15 cellular contexts compared by ENCODE assay signal in genomic region chr15:59327942-59328341, GRCh38. TPM values are rescaled to one million over a fixed set of nuclear protein-coding genes. Genes with fewer than 3 reads are reported as not detected.
A peak's percentile ranks its signal among the peaks of the same experiment; 100 is the strongest.
DNase-seq lines count a peak whose midpoint lies in the region; ATAC-seq, FAIRE-seq and TF ChIP-seq lines count a peak whose summit lies in the region.
"Had no signal": no experiment of that assay in that cellular context is flagged by ENCODE, and none has a peak within 500 bp of the region (broad histone marks: within the 10 kb centered on the region; RNA-seq: fewer than 3 reads in every experiment).

No MANE protein-coding gene starts in this region.

- DNase-seq in Caco-2 (no peak), GM19239 (ENCODE audit: insufficient read length, low spot score) (no peak), hepatic stellate cell (ENCODE audit: low spot score) (no peak), SJCRH30 (no peak), LoVo (ENCODE audit: low spot score) (no peak), NCI-H1694 (lab: John Stamatoyannopoulos, UW) (no peak)
- no peak for DNase-seq in effector memory CD8-positive, alpha-beta T cell
- DNase-seq: NCI-H2107; nucleus accumbens; stimulated activated CD4-positive, alpha-beta T cell treated with anti-CD3 and anti-CD28 coated beads, Interleukin-1b, Interleukin-23, amount 100 ng/mL, for 48 hours had no signal

- H3K4me1 ChIP-seq in Caco-2 (peaks cover 36% of the 10 kb centered on the region), SJCRH30 (no peaks in the 10 kb centered on the region)

- H3K27me3 ChIP-seq in Caco-2 (replicated peaks; ENCODE audit: control insufficient read depth, insufficient read depth, low read length) (no peaks in the 10 kb centered on the region), SJCRH30 (no peaks in the 10 kb centered on the region)
- H3K27me3 ChIP-seq: BLaER1, SJSA1 had no signal

- ATAC-seq in HG03196 (IDR thresholded peaks at IDR 0.05; ENCODE audit: unreplicated experiment): peak; percentile 71
- ATAC-seq in effector memory CD8-positive, alpha-beta T cell (replicated peaks): peak; percentile 72

- H3K9me3 ChIP-seq in Caco-2: no peaks in the 10 kb centered on the region
- no peaks in the 10 kb centered on the region for H3K9me3 ChIP-seq in SJCRH30 (replicated peaks)
- H3K9me3 ChIP-seq: BLaER1, SJSA1 had no signal

- peak overlapping the region; percentile 20 for H3K27ac Mint-ChIP-seq in Caco-2 (ENCODE audit: unreplicated experiment)
- H3K27ac Mint-ChIP-seq in effector memory CD8-positive, alpha-beta T cell: no peak overlapping the region

- H3K27me3 Mint-ChIP-seq in Caco-2 (ENCODE audit: insufficient read depth, unreplicated experiment): no peaks in the 10 kb centered on the region
- H3K27me3 Mint-ChIP-seq in effector memory CD8-positive, alpha-beta T cell: peaks cover 9 to 34% of the 10 kb centered on the region in 2 donors

- BruUV-seq in Caco-2 (replicated peaks; lab: Mats Ljungman, UMichigan): no TSS peak

- peak; percentile 67 for FAIRE-seq in GM19239 (lab: Jason Lieb, UNC)
- FAIRE-seq: astrocyte, islet of Langerhans had no signal

- intact Hi-C loops in Caco-2 (cut with micrococcal nuclease; ENCODE audit: unreplicated experiment): no loop called here

- no peak overlapping the region for H3K27ac ChIP-seq in SJCRH30
- H3K27ac ChIP-seq: BLaER1, SJSA1 had no signal

- H3K9me3 Mint-ChIP-seq in Caco-2 (ENCODE audit: unreplicated experiment): no peaks in the 10 kb centered on the region
- H3K9me3 Mint-ChIP-seq in effector memory CD8-positive, alpha-beta T cell: no peaks in the 10 kb centered on the region

- no peak overlapping the region for H3K4me3 Mint-ChIP-seq in Caco-2 (ENCODE audit: unreplicated experiment)
- no peak overlapping the region for H3K4me3 Mint-ChIP-seq in effector memory CD8-positive, alpha-beta T cell

- CTCF ChIA-PET in Caco-2 (lab: Charles Lee): no interaction called here

- peaks cover 22% of the 10 kb centered on the region for H3K4me1 Mint-ChIP-seq in Caco-2 (ENCODE audit: low read depth, unreplicated experiment)
- H3K4me1 Mint-ChIP-seq in effector memory CD8-positive, alpha-beta T cell (ENCODE audit: low read depth in 2 of 2): peaks cover 5 to 9% of the 10 kb centered on the region in 2 donors

- H3K4me3 ChIP-seq in Caco-2 (ENCODE audit: low read depth, low read length): no peak overlapping the region
- H3K4me3 ChIP-seq in SJCRH30: no peak overlapping the region
- H3K4me3 ChIP-seq: BLaER1, SJSA1 had no signal

- H3K36me3 ChIP-seq in Caco-2 (ENCODE audit: control insufficient read depth, insufficient read depth, low read length): no peaks in the 10 kb centered on the region
- H3K36me3 ChIP-seq in SJCRH30: 0 out of 2 replicates have a peak, but pooled peaks cover 3% of the 10 kb centered on the region
- H3K36me3 ChIP-seq: BLaER1, SJSA1 had no signal

- TF ChIP-seq CTCF in Caco-2 (IDR thresholded peaks at IDR 0.05; ENCODE audit: insufficient read depth in 1 of 2, low read depth in 1 of 2, low read length in 1 of 2, severe bottlenecking in 1 of 2, unreplicated experiment in 1 of 2): no peak

- POLR2A ChIA-PET in Caco-2 (lab: Charles Lee): no interaction called here

- H3K36me3 Mint-ChIP-seq in Caco-2 (ENCODE audit: insufficient read depth, unreplicated experiment): peaks cover 28% of the 10 kb centered on the region
- peaks cover 3% of the 10 kb centered on the region for H3K36me3 Mint-ChIP-seq in effector memory CD8-positive, alpha-beta T cell (ENCODE audit: insufficient read depth)

RNA-seq across cellular contexts. Expression of gene MYO1E, which starts 44.7 kb away (rescaled TPM):
- total RNA-seq in Caco-2 (2022): 182 and 187 TPM in 2 replicates
- 116 and 176 TPM in 2 replicates for total RNA-seq in SJCRH30 (2014; rRNA removed; shearing (Covaris generic))
